ENCODE assay signal across 2 cellular contexts in genomic region chr1:206556047-206556747, GRCh38.
TF ChIP-seq lines count a peak whose summit lies in the region.

No MANE protein-coding gene starts in this region.

TF ChIP-seq in WTC11, 78 proteins besides CTCF, POLR2A, EP300 and RAD21:
- TF ChIP-seq FOXP1 (CRISPR knock-in tag; IDR thresholded peaks at IDR 0.05; ENCODE audit: borderline replicate concordance) (no peak), SOX15 (CRISPR knock-in tag; IDR thresholded peaks at IDR 0.05) (no peak), ZNF219 (CRISPR knock-in tag; IDR thresholded peaks at IDR 0.05; ENCODE audit: borderline replicate concordance) (no peak), ZNF138 (CRISPR knock-in tag; conservative IDR thresholded peaks at IDR 0.05) (no peak)

TF ChIP-seq in HepG2, 621 proteins besides CTCF, POLR2A, EP300 and RAD21 (continues in another document):
- TF ChIP-seq HDAC1 (CRISPR knock-in tag; IDR thresholded peaks at IDR 0.05) (peak; percentile 48; the same call in 1 of the 2 replicates), ZNF605 (CRISPR knock-in tag; IDR thresholded peaks at IDR 0.05) (no peak), ZNF792 (CRISPR knock-in tag; IDR thresholded peaks at IDR 0.05) (no peak), RCOR2 (CRISPR knock-in tag; IDR thresholded peaks at IDR 0.05) (0 out of 2 replicates have a peak, but pooled peaks have one; percentile 46), TP53 (CRISPR knock-in tag; conservative IDR thresholded peaks at IDR 0.05) (no peak), ZNF318 (CRISPR knock-in tag; IDR thresholded peaks at IDR 0.05) (no peak), ARID2 (CRISPR knock-in tag; IDR thresholded peaks at IDR 0.05; ENCODE audit: borderline replicate concordance) (no peak), ZNF546 (CRISPR knock-in tag; conservative IDR thresholded peaks at IDR 0.05) (no peak), ZNF460 (CRISPR knock-in tag; IDR thresholded peaks at IDR 0.05; ENCODE audit: borderline replicate concordance) (no peak), ZNF670 (CRISPR knock-in tag; IDR thresholded peaks at IDR 0.05; ENCODE audit: borderline replicate concordance) (peak; percentile 63; the same call in 1 of the 2 replicates), SKIL (CRISPR knock-in tag; IDR thresholded peaks at IDR 0.05; ENCODE audit: borderline replicate concordance) (no peak), RELA (CRISPR knock-in tag; IDR thresholded peaks at IDR 0.05) (no peak), HMG20A (CRISPR knock-in tag; IDR thresholded peaks at IDR 0.05; ENCODE audit: borderline replicate concordance) (peak; percentile 70; the same call in 1 of the 2 replicates), ZFAT (CRISPR knock-in tag; conservative IDR thresholded peaks at IDR 0.05) (no peak), PATZ1 (CRISPR knock-in tag; IDR thresholded peaks at IDR 0.05) (no peak), ZNF598 (CRISPR knock-in tag; IDR thresholded peaks at IDR 0.05; ENCODE audit: borderline replicate concordance) (no peak), ZNF563 (CRISPR knock-in tag; IDR thresholded peaks at IDR 0.05) (no peak), ZNF644 (CRISPR knock-in tag; IDR thresholded peaks at IDR 0.05; ENCODE audit: low read depth) (0 out of 2 replicates have a peak, but pooled peaks have one; percentile 28), RFXANK (CRISPR knock-in tag; IDR thresholded peaks at IDR 0.05) (no peak), CEBPG (CRISPR knock-in tag; IDR thresholded peaks at IDR 0.05) (peak; percentile 32; the same call in 1 of the 2 replicates), BHLHE40 (IDR thresholded peaks at IDR 0.05; ENCODE audit: low read length) (peak; percentile 44; the same call in 1 of the 2 replicates), KDM6A (CRISPR knock-in tag; IDR thresholded peaks at IDR 0.05; ENCODE audit: low read depth) (no peak)
- TF ChIP-seq, protein P1, sequence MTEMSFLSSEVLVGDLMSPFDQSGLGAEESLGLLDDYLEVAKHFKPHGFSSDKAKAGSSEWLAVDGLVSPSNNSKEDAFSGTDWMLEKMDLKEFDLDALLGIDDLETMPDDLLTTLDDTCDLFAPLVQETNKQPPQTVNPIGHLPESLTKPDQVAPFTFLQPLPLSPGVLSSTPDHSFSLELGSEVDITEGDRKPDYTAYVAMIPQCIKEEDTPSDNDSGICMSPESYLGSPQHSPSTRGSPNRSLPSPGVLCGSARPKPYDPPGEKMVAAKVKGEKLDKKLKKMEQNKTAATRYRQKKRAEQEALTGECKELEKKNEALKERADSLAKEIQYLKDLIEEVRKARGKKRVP (CRISPR knock-in tag; IDR thresholded peaks at IDR 0.05), result no peak
- TF ChIP-seq, protein P2, sequence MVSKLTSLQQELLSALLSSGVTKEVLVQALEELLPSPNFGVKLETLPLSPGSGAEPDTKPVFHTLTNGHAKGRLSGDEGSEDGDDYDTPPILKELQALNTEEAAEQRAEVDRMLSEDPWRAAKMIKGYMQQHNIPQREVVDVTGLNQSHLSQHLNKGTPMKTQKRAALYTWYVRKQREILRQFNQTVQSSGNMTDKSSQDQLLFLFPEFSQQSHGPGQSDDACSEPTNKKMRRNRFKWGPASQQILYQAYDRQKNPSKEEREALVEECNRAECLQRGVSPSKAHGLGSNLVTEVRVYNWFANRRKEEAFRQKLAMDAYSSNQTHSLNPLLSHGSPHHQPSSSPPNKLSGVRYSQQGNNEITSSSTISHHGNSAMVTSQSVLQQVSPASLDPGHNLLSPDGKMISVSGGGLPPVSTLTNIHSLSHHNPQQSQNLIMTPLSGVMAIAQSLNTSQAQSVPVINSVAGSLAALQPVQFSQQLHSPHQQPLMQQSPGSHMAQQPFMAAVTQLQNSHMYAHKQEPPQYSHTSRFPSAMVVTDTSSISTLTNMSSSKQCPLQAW (CRISPR knock-in tag; IDR thresholded peaks at IDR 0.05), result peak; percentile 59
- TF ChIP-seq, protein P3, sequence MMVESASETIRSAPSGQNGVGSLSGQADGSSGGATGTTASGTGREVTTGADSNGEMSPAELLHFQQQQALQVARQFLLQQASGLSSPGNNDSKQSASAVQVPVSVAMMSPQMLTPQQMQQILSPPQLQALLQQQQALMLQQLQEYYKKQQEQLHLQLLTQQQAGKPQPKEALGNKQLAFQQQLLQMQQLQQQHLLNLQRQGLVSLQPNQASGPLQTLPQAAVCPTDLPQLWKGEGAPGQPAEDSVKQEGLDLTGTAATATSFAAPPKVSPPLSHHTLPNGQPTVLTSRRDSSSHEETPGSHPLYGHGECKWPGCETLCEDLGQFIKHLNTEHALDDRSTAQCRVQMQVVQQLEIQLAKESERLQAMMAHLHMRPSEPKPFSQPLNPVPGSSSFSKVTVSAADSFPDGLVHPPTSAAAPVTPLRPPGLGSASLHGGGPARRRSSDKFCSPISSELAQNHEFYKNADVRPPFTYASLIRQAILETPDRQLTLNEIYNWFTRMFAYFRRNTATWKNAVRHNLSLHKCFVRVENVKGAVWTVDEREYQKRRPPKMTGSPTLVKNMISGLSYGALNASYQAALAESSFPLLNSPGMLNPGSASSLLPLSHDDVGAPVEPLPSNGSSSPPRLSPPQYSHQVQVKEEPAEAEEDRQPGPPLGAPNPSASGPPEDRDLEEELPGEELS (CRISPR knock-in tag; IDR thresholded peaks at IDR 0.05), result no peak
- TF ChIP-seq, protein P4, sequence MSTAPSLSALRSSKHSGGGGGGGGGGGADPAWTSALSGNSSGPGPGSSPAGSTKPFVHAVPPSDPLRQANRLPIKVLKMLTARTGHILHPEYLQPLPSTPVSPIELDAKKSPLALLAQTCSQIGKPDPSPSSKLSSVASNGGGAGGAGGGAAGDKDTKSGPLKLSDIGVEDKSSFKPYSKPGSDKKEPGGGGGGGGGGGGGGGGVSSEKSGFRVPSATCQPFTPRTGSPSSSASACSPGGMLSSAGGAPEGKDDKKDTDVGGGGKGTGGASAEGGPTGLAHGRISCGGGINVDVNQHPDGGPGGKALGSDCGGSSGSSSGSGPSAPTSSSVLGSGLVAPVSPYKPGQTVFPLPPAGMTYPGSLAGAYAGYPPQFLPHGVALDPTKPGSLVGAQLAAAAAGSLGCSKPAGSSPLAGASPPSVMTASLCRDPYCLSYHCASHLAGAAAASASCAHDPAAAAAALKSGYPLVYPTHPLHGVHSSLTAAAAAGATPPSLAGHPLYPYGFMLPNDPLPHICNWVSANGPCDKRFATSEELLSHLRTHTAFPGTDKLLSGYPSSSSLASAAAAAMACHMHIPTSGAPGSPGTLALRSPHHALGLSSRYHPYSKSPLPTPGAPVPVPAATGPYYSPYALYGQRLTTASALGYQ (CRISPR knock-in tag; IDR thresholded peaks at IDR 0.05), result no peak
- TF ChIP-seq, protein P5, sequence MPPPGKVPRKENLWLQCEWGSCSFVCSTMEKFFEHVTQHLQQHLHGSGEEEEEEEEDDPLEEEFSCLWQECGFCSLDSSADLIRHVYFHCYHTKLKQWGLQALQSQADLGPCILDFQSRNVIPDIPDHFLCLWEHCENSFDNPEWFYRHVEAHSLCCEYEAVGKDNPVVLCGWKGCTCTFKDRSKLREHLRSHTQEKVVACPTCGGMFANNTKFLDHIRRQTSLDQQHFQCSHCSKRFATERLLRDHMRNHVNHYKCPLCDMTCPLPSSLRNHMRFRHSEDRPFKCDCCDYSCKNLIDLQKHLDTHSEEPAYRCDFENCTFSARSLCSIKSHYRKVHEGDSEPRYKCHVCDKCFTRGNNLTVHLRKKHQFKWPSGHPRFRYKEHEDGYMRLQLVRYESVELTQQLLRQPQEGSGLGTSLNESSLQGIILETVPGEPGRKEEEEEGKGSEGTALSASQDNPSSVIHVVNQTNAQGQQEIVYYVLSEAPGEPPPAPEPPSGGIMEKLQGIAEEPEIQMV (CRISPR knock-in tag; IDR thresholded peaks at IDR 0.05; ENCODE audit: low read depth), result no peak
- TF ChIP-seq, protein P6, sequence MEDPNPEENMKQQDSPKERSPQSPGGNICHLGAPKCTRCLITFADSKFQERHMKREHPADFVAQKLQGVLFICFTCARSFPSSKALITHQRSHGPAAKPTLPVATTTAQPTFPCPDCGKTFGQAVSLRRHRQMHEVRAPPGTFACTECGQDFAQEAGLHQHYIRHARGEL (CRISPR knock-in tag; IDR thresholded peaks at IDR 0.05), result no peak
